Comparison of ENCODE assay signal across 20 cellular contexts in genomic region chr5:138188632-138189031, GRCh38. TPM values are rescaled to one million over a fixed set of nuclear protein-coding genes. Genes with fewer than 3 reads are reported as not detected.
DNase-seq lines count a peak whose midpoint lies in the region; ATAC-seq, FAIRE-seq and TF ChIP-seq lines count a peak whose summit lies in the region.
"Had no signal": no experiment of that assay in that cellular context is flagged by ENCODE, and none has a peak within 500 bp of the region (broad histone marks: within the 10 kb centered on the region; RNA-seq: fewer than 3 reads in every experiment).

No MANE protein-coding gene starts in this region.

- H3K27ac Mint-ChIP-seq in activated naive CD4-positive, alpha-beta T cell treated with anti-CD3 and anti-CD28 coated beads, Interleukin-2, amount 50 U/mL, for 24 hours: peak overlapping the region; percentile 31
- peak overlapping the region; percentile 30 for H3K27ac Mint-ChIP-seq in neural crest cell (ENCODE audit: unreplicated experiment)
- H3K27ac Mint-ChIP-seq: CD8-positive, alpha-beta T cell; HFFc6 had no signal

- H3K36me3 ChIP-seq in HEK293 (ENCODE audit: control insufficient read depth in 2 of 2, insufficient read depth in 1 of 2, low read length in 2 of 2) (peaks cover 86 to 95% of the 10 kb centered on the region in 2 experiments), bronchial epithelial cell (ENCODE audit: control insufficient read depth, insufficient read depth, low read length) (peaks cover 14% of the 10 kb centered on the region)

- no peak for TF ChIP-seq CTCF in HEK293 (tag by site-specific recombination; IDR thresholded peaks at IDR 0.05)
- no peak for TF ChIP-seq CTCF in bronchial epithelial cell (IDR thresholded peaks at IDR 0.05; ENCODE audit: insufficient read depth, low read length, severe bottlenecking)
- no peak for TF ChIP-seq CTCF in neural crest cell (conservative IDR thresholded peaks at IDR 0.05)

- H3K4me3 Mint-ChIP-seq in activated naive CD4-positive, alpha-beta T cell treated with anti-CD3 and anti-CD28 coated beads, Interleukin-2, amount 50 U/mL, for 24 hours: no peak overlapping the region
- no peak overlapping the region for H3K4me3 Mint-ChIP-seq in neural crest cell
- H3K4me3 Mint-ChIP-seq: CD8-positive, alpha-beta T cell; HFFc6 had no signal

- CTCF ChIA-PET in HEK293 (lab: Yijun Ruan, JAX): interaction anchor here (0.6 to 1.2 kb wide), 6 partner anchors 8 to 689 kb away, joined by 3 to 6 read pairs (median 4); no protein-coding TSS in a partner anchor

- no peaks in the 10 kb centered on the region for H3K9me3 ChIP-seq in HEK293 (ENCODE audit: control insufficient read depth, insufficient read depth, low read depth, low read length)
- H3K9me3 ChIP-seq: BLaER1 treated with 17β-estradiol and CSF1 and Interleukin-3, amounts not matched to agents 10 nM and 100 nM had no signal

- H3K27me3 Mint-ChIP-seq in activated naive CD4-positive, alpha-beta T cell treated with anti-CD3 and anti-CD28 coated beads, Interleukin-2, amount 50 U/mL, for 24 hours: no peaks in the 10 kb centered on the region
- H3K27me3 Mint-ChIP-seq in neural crest cell (ENCODE audit: low read depth): no peaks in the 10 kb centered on the region

- H3K4me1 ChIP-seq in HEK293 (ENCODE audit: control insufficient read depth, insufficient read depth, low read length): no peaks in the 10 kb centered on the region

- POLR2A ChIA-PET in HEK293 (lab: Yijun Ruan, JAX): interaction anchor here (1.9 to 2.6 kb wide), 2 partner anchors 10 to 25 kb away, joined by 5 to 11 read pairs; partner anchors contain the start of genes CDC23 and KIF20A

- no peak for ATAC-seq in HG03432 (IDR thresholded peaks at IDR 0.05; ENCODE audit: unreplicated experiment)
- ATAC-seq: CD8-positive, alpha-beta T cell had no signal

- H3K36me3 Mint-ChIP-seq in activated naive CD4-positive, alpha-beta T cell treated with anti-CD3 and anti-CD28 coated beads, Interleukin-2, amount 50 U/mL, for 24 hours: peaks cover 7% of the 10 kb centered on the region
- peaks cover 10% of the 10 kb centered on the region for H3K36me3 Mint-ChIP-seq in neural crest cell (ENCODE audit: low read depth)

- H3K4me3 ChIP-seq in HEK293 (ENCODE audit: low read depth, low read length): no peak overlapping the region
- no peak overlapping the region for H3K4me3 ChIP-seq in bronchial epithelial cell (ENCODE audit: low read depth, low read length)
- H3K4me3 ChIP-seq: BLaER1 treated with 17β-estradiol and CSF1 and Interleukin-3, amounts not matched to agents 10 nM and 100 nM had no signal

- FAIRE-seq in bronchial epithelial cell (lab: Jason Lieb, UNC): peak; percentile 18
- FAIRE-seq: H54 had no signal

- no peak overlapping the region for H3K27ac ChIP-seq in HEK293 (ENCODE audit: extremely low read depth, low read depth, low read length)
- H3K27ac ChIP-seq: BLaER1 treated with 17β-estradiol and CSF1 and Interleukin-3, amounts not matched to agents 10 nM and 100 nM had no signal

- no peak for DNase-seq in activated naive CD4-positive, alpha-beta T cell treated with Interleukin-2 at 50 U/mL for 16 hours
- DNase-seq in bronchial epithelial cell (ENCODE audit: low read depth) (no peak), neural crest cell (ENCODE audit: low read depth, low spot score) (no peak), HT-29 (ENCODE audit: low spot score) (no peak)
- DNase-seq: CD8-positive, alpha-beta T cell; DMS79 treated with DMSO at 0.1 percent for 48 hours; HFFc6; Karpas-422; NCI-H1417 treated with DMSO at 0.1 percent for 48 hours; NCI-H187 treated with DMSO at 0.1 percent for 48 hours; NCI-H524 treated with DMSO at 0.1 percent for 48 hours; SIG-M5 had no signal

- H3K27me3 ChIP-seq in bronchial epithelial cell (ENCODE audit: control insufficient read depth, insufficient read depth, low read length): no peaks in the 10 kb centered on the region
- H3K27me3 ChIP-seq: BLaER1 treated with 17β-estradiol and CSF1 and Interleukin-3, amounts not matched to agents 10 nM and 100 nM had no signal

- H3K9me3 Mint-ChIP-seq in activated naive CD4-positive, alpha-beta T cell treated with anti-CD3 and anti-CD28 coated beads, Interleukin-2, amount 50 U/mL, for 24 hours: no peaks in the 10 kb centered on the region
- H3K9me3 Mint-ChIP-seq in neural crest cell: no peaks in the 10 kb centered on the region
- H3K9me3 Mint-ChIP-seq: CD8-positive, alpha-beta T cell; HFFc6 had no signal

- H3K4me1 Mint-ChIP-seq in activated naive CD4-positive, alpha-beta T cell treated with anti-CD3 and anti-CD28 coated beads, Interleukin-2, amount 50 U/mL, for 24 hours: no peaks in the 10 kb centered on the region
- H3K4me1 Mint-ChIP-seq in neural crest cell: no peaks in the 10 kb centered on the region

TF ChIP-seq in HEK293, 187 proteins besides CTCF, POLR2A, EP300 and RAD21 (continues in another document):
- TF ChIP-seq ZBTB10 (tag by site-specific recombination; IDR thresholded peaks at IDR 0.05) (no peak), TSHZ1 (tag by site-specific recombination; IDR thresholded peaks at IDR 0.05; ENCODE audit: borderline replicate concordance) (no peak), ZNF280C (tag by site-specific recombination; IDR thresholded peaks at IDR 0.05) (no peak), ZBTB17 (tag by site-specific recombination; IDR thresholded peaks at IDR 0.05) (0 out of 2 replicates have a peak, but pooled peaks have one; percentile 4), ZNF654 (tag by site-specific recombination; IDR thresholded peaks at IDR 0.05; ENCODE audit: low read depth) (no peak)

RNA-seq across cellular contexts. Expression of gene KIF20A, which starts 9.7 kb away (rescaled TPM):
- under 0.01 TPM in 2 replicates for total RNA-seq in bronchial epithelial cell
- total RNA-seq in neural crest cell: 76.9 and 77.6 TPM in 2 replicates
- total RNA-seq in HT-29 (2014; rRNA removed; shearing (Covaris generic)): 32.7 and 36.8 TPM in 2 replicates

RNA-seq across cellular contexts. Expression of gene BRD8, which starts 10.2 kb away (rescaled TPM):
- total RNA-seq in bronchial epithelial cell (12.1 and 15.0 TPM in 2 replicates), neural crest cell (101 and 108 TPM in 2 replicates)
- 34.7 and 44.4 TPM in 2 replicates for total RNA-seq in HT-29 (2014; rRNA removed; shearing (Covaris generic))

RNA-seq across cellular contexts. Expression of gene CDC23, which starts 24.5 kb away (rescaled TPM):
- total RNA-seq in bronchial epithelial cell (19.7 and 27.4 TPM in 2 replicates), neural crest cell (55.0 and 56.9 TPM in 2 replicates)
- 7.3 and 11.5 TPM in 2 replicates for total RNA-seq in HT-29 (2014; rRNA removed; shearing (Covaris generic))

RNA-seq across cellular contexts. Expression of gene NME5, which starts 49.4 kb away (rescaled TPM):
- total RNA-seq in bronchial epithelial cell (0.53 and 0.64 TPM in 2 replicates), neural crest cell (6.3 and 8.4 TPM in 2 replicates)
- not detected in 2 replicates for total RNA-seq in HT-29 (2014; rRNA removed; shearing (Covaris generic))
- total RNA-seq: A673; CD8-positive, alpha-beta T cell; HT1080; MCF 10A had no signal

Comparison
In these comparisons a context has a peak if more than half of its experiments do, and no peak if none do; other contexts are left out.
1. RNA of gene KIF20A, which starts 9.7 kb away (total RNA-seq): 76.9 to 77.6 TPM in neural crest cell and 32.7 to 36.8 TPM in HT-29; under 0.01 TPM in bronchial epithelial cell; every median in the first group is over 10 times any median in the second.